In genomic region chr5:150505816-150506215, GRCh38 we compare ENCODE assay signal across 21 cellular contexts. TPM values are rescaled to one million over a fixed set of nuclear protein-coding genes. Genes with fewer than 3 reads are reported as not detected.
DNase-seq lines count a peak whose midpoint lies in the region; ATAC-seq and TF ChIP-seq lines count a peak whose summit lies in the region.
"Had no signal": no experiment of that assay in that cellular context is flagged by ENCODE, and none has a peak within 500 bp of the region (broad histone marks: within the 10 kb centered on the region; RNA-seq: fewer than 3 reads in every experiment).

No MANE protein-coding gene starts in this region.

- H4K20me1 ChIP-seq in BLaER1 (peaks cover 100% of the 10 kb centered on the region), smooth muscle cell (ENCODE audit: low read depth) (peaks cover 100% of the 10 kb centered on the region)

- H3K9ac ChIP-seq in BLaER1, result no peak overlapping the region
- H3K9ac ChIP-seq in smooth muscle cell (ENCODE audit: low read depth), result no peak overlapping the region

- peaks cover 99% of the 10 kb centered on the region for H3K79me2 ChIP-seq in smooth muscle cell (ENCODE audit: low read depth)

- ATAC-seq in right lobe of liver (no peak), GM21423 (IDR thresholded peaks at IDR 0.05; ENCODE audit: unreplicated experiment) (no peak)
- ATAC-seq: effector memory CD8-positive, alpha-beta T cell; GM12878 had no signal

- H3K36me3 ChIP-seq in BLaER1 (peaks cover 16% of the 10 kb centered on the region), ascending aorta (no peaks in the 10 kb centered on the region), right lobe of liver (peaks cover 0 to 3% (median 0%) of the 10 kb centered on the region in 4 donors), smooth muscle cell (ENCODE audit: low read depth) (no peaks in the 10 kb centered on the region)

- no peak for TF ChIP-seq POLR2A in right lobe of liver (IDR thresholded peaks at IDR 0.05)

- DNase-seq in ascending aorta (ENCODE audit: low spot score in 2 of 2) (no peak), right lobe of liver (no peak), smooth muscle cell (lab: John Stamatoyannopoulos, UW; ENCODE audit: unreplicated experiment) (no peak), H4 (ENCODE audit: low spot score) (no peak), T1000 (lab: John Stamatoyannopoulos, UW) (no peak), T-helper 9 cell (no peak)
- DNase-seq: activated CD4-positive, alpha-beta T cell treated with anti-CD3 and anti-CD28 coated beads, Interleukin-2, amount 10 ng/mL, durations not matched to agents 24 days and 14 days; activated CD8-positive, alpha-beta memory T cell treated with anti-CD3 and anti-CD28 coated beads, Interleukin-2, amount 50 U/mL, for 48 hours; activated effector memory CD4-positive, alpha-beta T cell treated with Interleukin-2 at 50 U/mL for 16 hours; CD4-positive, alpha-beta memory T cell; cerebellar nuclear complex; effector memory CD8-positive, alpha-beta T cell; HCEC 1CT; NCI-H2107; NCI-H510A treated with DMSO at 0.1 percent for 48 hours; nephron progenitor cell; SHP77; stimulated activated naive CD4-positive, alpha-beta T cell treated with Interleukin-2 at 50 U/mL for 16 hours had no signal

- no peak overlapping the region for H2AFZ ChIP-seq in smooth muscle cell (ENCODE audit: low read depth)

- H3K27ac ChIP-seq in BLaER1, result no peak overlapping the region
- peak overlapping the region; percentile 86 to 91 for H3K27ac ChIP-seq in ascending aorta
- peak overlapping the region; percentile 8 to 93 (median 90) for H3K27ac ChIP-seq in right lobe of liver
- H3K27ac ChIP-seq in smooth muscle cell (ENCODE audit: low read depth), result peak overlapping the region; percentile 77

- no peaks in the 10 kb centered on the region for H3K9me3 ChIP-seq in BLaER1
- no peaks in the 10 kb centered on the region for H3K9me3 ChIP-seq in ascending aorta
- no peaks in the 10 kb centered on the region for H3K9me3 ChIP-seq in right lobe of liver
- H3K9me3 ChIP-seq in smooth muscle cell (replicated peaks; ENCODE audit: low read depth), result no peaks in the 10 kb centered on the region

- TF ChIP-seq CTCF in ascending aorta (IDR thresholded peaks at IDR 0.05), result no peak
- TF ChIP-seq CTCF in right lobe of liver (IDR thresholded peaks at IDR 0.05), result no peak
- no peak for TF ChIP-seq CTCF in smooth muscle cell (IDR thresholded peaks at IDR 0.05; ENCODE audit: borderline replicate concordance, insufficient read depth, poor library complexity, severe bottlenecking)

- peaks cover 59% of the 10 kb centered on the region for H3K4me1 ChIP-seq in BLaER1
- H3K4me1 ChIP-seq in ascending aorta, result peaks cover 11 to 93% of the 10 kb centered on the region in 2 donors
- peaks cover 0 to 98% (median 50%) of the 10 kb centered on the region in 4 donors for H3K4me1 ChIP-seq in right lobe of liver
- peaks cover 61% of the 10 kb centered on the region for H3K4me1 ChIP-seq in smooth muscle cell (ENCODE audit: low read depth)

- H3K27me3 ChIP-seq in BLaER1, result no peaks in the 10 kb centered on the region
- H3K27me3 ChIP-seq in ascending aorta, result no peaks in the 10 kb centered on the region
- no peaks in the 10 kb centered on the region for H3K27me3 ChIP-seq in right lobe of liver
- H3K27me3 ChIP-seq in smooth muscle cell (ENCODE audit: low read depth), result no peaks in the 10 kb centered on the region

- intact Hi-C loops in ascending aorta (cut with DNase I) (no loop called here), right lobe of liver (cut with DNase I) (no loop called here)

- WGBS in right lobe of liver (ENCODE audit: insufficient coverage, low coverage, low lambda C conversion rate, missing lambda C conversion rate), result 43% methylated on average over 3 of the region's 8 CpGs
- 92% methylated on average over 8 of the region's 8 CpGs for WGBS in smooth muscle cell (ENCODE audit: low lambda C conversion rate)

- H3F3A ChIP-seq in smooth muscle cell (ENCODE audit: low read depth), result peaks cover 16% of the 10 kb centered on the region

- H3K4me3 ChIP-seq in BLaER1, result no peak overlapping the region
- H3K4me3 ChIP-seq in ascending aorta, result no peak overlapping the region
- no peak overlapping the region for H3K4me3 ChIP-seq in right lobe of liver
- H3K4me3 ChIP-seq in smooth muscle cell, result no peak overlapping the region
- H3K4me3 ChIP-seq: GM12878 had no signal

- H3K4me2 ChIP-seq in BLaER1, result peak overlapping the region; percentile 71
- H3K4me2 ChIP-seq in smooth muscle cell, result no peak overlapping the region

RNA-seq across cellular contexts. Expression of gene NDST1, which starts 2.1 kb away (rescaled TPM):
- total RNA-seq in ascending aorta (71.5 TPM), right lobe of liver (10 to 100 TPM; 38.1 to 97.5 (median 76.0) TPM), smooth muscle cell (53.0 and 64.6 TPM in 2 replicates)
- polyA plus RNA-seq in smooth muscle cell, result 32.4 and 42.1 TPM in 2 replicates
- total RNA-seq in H4 (2014; rRNA removed; shearing (Covaris generic)), result 18.8 and 26.6 TPM in 2 replicates

RNA-seq across cellular contexts. Expression of gene RPS14, which starts 56.3 kb away (rescaled TPM):
- total RNA-seq in ascending aorta (1,928 TPM), right lobe of liver (100 to 1,000 TPM; 573 to 800 (median 663) TPM), smooth muscle cell (2,252 and 2,349 TPM in 2 replicates)
- polyA plus RNA-seq in smooth muscle cell, result 1,004 and 1,045 TPM in 2 replicates
- 2,476 and 2,863 TPM in 2 replicates for total RNA-seq in H4 (2014; rRNA removed; shearing (Covaris generic))
